8 cellular contexts compared by ENCODE assay signal in the genomic region with DNA sequence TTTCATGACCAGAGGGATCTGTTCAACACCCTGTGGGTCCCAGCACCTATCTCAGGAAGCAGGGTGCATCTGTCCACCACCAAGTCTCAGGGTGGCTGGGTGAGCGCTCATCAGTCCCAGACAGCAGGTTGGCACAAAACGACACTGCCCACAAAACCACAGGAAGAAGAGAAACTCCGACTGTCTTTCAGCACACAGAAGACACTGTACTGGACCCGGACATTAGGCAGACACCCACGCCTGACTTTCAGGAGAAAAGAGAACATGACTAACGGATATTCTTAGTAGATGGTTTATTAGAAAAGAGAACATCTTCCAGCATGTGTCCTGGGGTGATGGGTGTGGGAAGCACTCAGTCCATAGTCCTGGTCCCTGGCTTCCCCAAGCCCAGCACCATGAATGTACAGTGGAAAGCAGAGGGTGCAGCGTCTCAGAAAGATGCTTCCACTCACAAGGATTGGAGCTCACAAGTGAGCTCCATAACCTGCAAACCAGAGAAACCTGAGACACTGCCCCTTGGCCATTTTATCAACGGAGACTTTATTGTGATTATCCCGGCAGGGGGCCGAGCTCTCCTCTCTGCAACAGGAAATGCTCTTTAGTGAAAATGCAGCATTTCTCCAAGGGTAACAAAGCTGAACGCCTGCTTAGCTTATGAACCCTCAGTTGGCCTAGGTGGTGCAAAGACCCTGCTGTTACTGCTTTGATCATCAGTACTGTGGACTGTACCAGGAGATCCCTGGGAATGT. TPM values are rescaled to one million over a fixed set of nuclear protein-coding genes. Genes with fewer than 3 reads are reported as not detected.
DNase-seq lines count a peak whose midpoint lies in the region; ATAC-seq and TF ChIP-seq lines count a peak whose summit lies in the region.

No MANE protein-coding gene starts in this region.

- ATAC-seq in GM21737 (IDR thresholded peaks at IDR 0.05; ENCODE audit: unreplicated experiment) (peak; percentile 46), memory B cell (ENCODE audit: low read depth) (peak; percentile 8), upper lobe of left lung (ENCODE audit: low FRiP score in 2 of 2) (peak; percentile 27 to 51), HG02840 (IDR thresholded peaks at IDR 0.05; ENCODE audit: low FRiP score, unreplicated experiment) (no peak)

- DNase-seq in CD4-positive, alpha-beta memory T cell = peak; percentile 55 to 88 (median 61)
- DNase-seq in NCI-H748 (lab: John Stamatoyannopoulos, UW; ENCODE audit: unreplicated experiment) = peak; percentile 91
- peak; percentile 72 to 78 for DNase-seq in activated T-cell treated with anti-CD3 and anti-CD28 coated beads, Interleukin-2, amount 50 U/mL, for 48 hours
- DNase-seq in memory B cell (ENCODE audit: low spot score in 2 of 2) = no peak
- DNase-seq in upper lobe of left lung = peak in 1 of 2 donors; percentile 83
- no peak for DNase-seq in foreskin fibroblast

- H3K9me3 Mint-ChIP-seq in CD4-positive, alpha-beta memory T cell = peaks cover 0 to 4% (median 0%) of the 10 kb centered on the region in 8 donors
- H3K9me3 Mint-ChIP-seq in memory B cell = no peaks in the 10 kb centered on the region

- H3K27me3 Mint-ChIP-seq in CD4-positive, alpha-beta memory T cell = peaks cover 0 to 2% of the 10 kb centered on the region in 2 donors
- no peaks in the 10 kb centered on the region for H3K27me3 Mint-ChIP-seq in memory B cell

- no peak for TF ChIP-seq CTCF in upper lobe of left lung (IDR thresholded peaks at IDR 0.05)
- TF ChIP-seq CTCF in foreskin fibroblast (IDR thresholded peaks at IDR 0.05; ENCODE audit: low read depth, low read length) = no peak

- intact Hi-C loops in CD4-positive, alpha-beta memory T cell (cut with micrococcal nuclease) = no loop called here

- H3K27ac Mint-ChIP-seq in CD4-positive, alpha-beta memory T cell = no peak overlapping the region
- H3K27ac Mint-ChIP-seq in memory B cell = no peak overlapping the region

- H3K27ac ChIP-seq in CD4-positive, alpha-beta memory T cell (ENCODE audit: low read depth, low read length) = peak overlapping the region; percentile 94
- peak overlapping the region; percentile 45 to 90 (median 69) for H3K27ac ChIP-seq in upper lobe of left lung

- CTCF ChIA-PET in CD4-positive, alpha-beta memory T cell (lab: Charles Lee; ENCODE audit: partially characterized antibody) = interaction anchor here (0.8 to 7.3 kb wide), 20 partner anchors 7 to 109 kb away, joined by 3 to 258 read pairs (median 8); a partner anchor contains a TSS

- H3K9me3 ChIP-seq in CD4-positive, alpha-beta memory T cell (ENCODE audit: control insufficient read depth in 1 of 2, low read length in 2 of 2) = no peaks in the 10 kb centered on the region
- H3K9me3 ChIP-seq in upper lobe of left lung = no peaks in the 10 kb centered on the region

- peak overlapping the region in 1 of 2 donors; percentile 39 for H3K4me3 ChIP-seq in CD4-positive, alpha-beta memory T cell (ENCODE audit: low read length in 2 of 2)
- H3K4me3 ChIP-seq in upper lobe of left lung (no peak overlapping the region), foreskin fibroblast (ENCODE audit: low read depth in 1 of 2, low read length in 2 of 2) (no peak overlapping the region)

- H3K4me3 Mint-ChIP-seq in CD4-positive, alpha-beta memory T cell = peak overlapping the region in 6 of 8 donors; percentile 71 to 90 (median 84)
- H3K4me3 Mint-ChIP-seq in memory B cell = no peak overlapping the region

- POLR2A ChIA-PET in CD4-positive, alpha-beta memory T cell (lab: Charles Lee; ENCODE audit: partially characterized antibody) = interaction anchor here (0.6 to 10.6 kb wide), 14 partner anchors 10 to 1839 kb away, joined by 3 to 664 read pairs (median 7); a partner anchor contains a TSS

- no peak for TF ChIP-seq EP300 in upper lobe of left lung (IDR thresholded peaks at IDR 0.05)

- TF ChIP-seq POLR2A in upper lobe of left lung (IDR thresholded peaks at IDR 0.05) = peak in 1 of 4 donors; percentile 5

- no peaks in the 10 kb centered on the region for H3K27me3 ChIP-seq in CD4-positive, alpha-beta memory T cell (ENCODE audit: insufficient read depth, low read length)
- H3K27me3 ChIP-seq in upper lobe of left lung = no peaks in the 10 kb centered on the region

- peaks cover 0 to 3% of the 10 kb centered on the region in 2 donors for H3K36me3 Mint-ChIP-seq in CD4-positive, alpha-beta memory T cell
- H3K36me3 Mint-ChIP-seq in memory B cell = no peaks in the 10 kb centered on the region

- H3K4me1 Mint-ChIP-seq in CD4-positive, alpha-beta memory T cell = peaks cover 0 to 59% (median 30%) of the 10 kb centered on the region in 4 donors
- H3K4me1 Mint-ChIP-seq in memory B cell = peaks cover 15% of the 10 kb centered on the region

- 63 to 64% methylated on average over 10 to 11 of the region's 11 CpGs for WGBS in upper lobe of left lung, 2 donors

- H3K4me1 ChIP-seq in CD4-positive, alpha-beta memory T cell (ENCODE audit: insufficient read depth, low read length) = peaks cover 99% of the 10 kb centered on the region
- H3K4me1 ChIP-seq in upper lobe of left lung = peaks cover 17 to 64% (median 47%) of the 10 kb centered on the region in 4 donors

- H3K36me3 ChIP-seq in CD4-positive, alpha-beta memory T cell (ENCODE audit: insufficient read depth, low read length) = no peaks in the 10 kb centered on the region
- H3K36me3 ChIP-seq in upper lobe of left lung = no peaks in the 10 kb centered on the region

RNA-seq across cellular contexts. Expression of a gene that starts 35.8 kb away (rescaled TPM):
- total RNA-seq in CD4-positive, alpha-beta memory T cell = 100 to 1,000 TPM; 291 to 318 TPM
- 100 to 1,000 TPM; 117 to 259 TPM for polyA plus RNA-seq in CD4-positive, alpha-beta memory T cell
- total RNA-seq in upper lobe of left lung = 100 to 1,000 TPM in 1 of 6 donors, 10 to 100 TPM in 5; 43.0 to 148 (median 68.6) TPM

RNA-seq across cellular contexts. Expression of a gene that starts 55.8 kb away (rescaled TPM):
- not detected for total RNA-seq in CD4-positive, alpha-beta memory T cell
- not detected for polyA plus RNA-seq in CD4-positive, alpha-beta memory T cell
- total RNA-seq in upper lobe of left lung = 1 to 10 TPM; 1.1 to 5.3 (median 2.0) TPM

Comparison
In these comparisons a context has a peak if more than half of its experiments do, and no peak if none do; other contexts are left out.
1. DNase-seq: peak in CD4-positive, alpha-beta memory T cell (5 of 5), NCI-H748 (single experiment) and activated T-cell treated with anti-CD3 and anti-CD28 coated beads, Interleukin-2, amount 50 U/mL, for 48 hours (2 of 2); none in memory B cell (0 of 2) and foreskin fibroblast (0 of 2).